Comparison of ENCODE assay signal across 8 cellular contexts in the genomic region with DNA sequence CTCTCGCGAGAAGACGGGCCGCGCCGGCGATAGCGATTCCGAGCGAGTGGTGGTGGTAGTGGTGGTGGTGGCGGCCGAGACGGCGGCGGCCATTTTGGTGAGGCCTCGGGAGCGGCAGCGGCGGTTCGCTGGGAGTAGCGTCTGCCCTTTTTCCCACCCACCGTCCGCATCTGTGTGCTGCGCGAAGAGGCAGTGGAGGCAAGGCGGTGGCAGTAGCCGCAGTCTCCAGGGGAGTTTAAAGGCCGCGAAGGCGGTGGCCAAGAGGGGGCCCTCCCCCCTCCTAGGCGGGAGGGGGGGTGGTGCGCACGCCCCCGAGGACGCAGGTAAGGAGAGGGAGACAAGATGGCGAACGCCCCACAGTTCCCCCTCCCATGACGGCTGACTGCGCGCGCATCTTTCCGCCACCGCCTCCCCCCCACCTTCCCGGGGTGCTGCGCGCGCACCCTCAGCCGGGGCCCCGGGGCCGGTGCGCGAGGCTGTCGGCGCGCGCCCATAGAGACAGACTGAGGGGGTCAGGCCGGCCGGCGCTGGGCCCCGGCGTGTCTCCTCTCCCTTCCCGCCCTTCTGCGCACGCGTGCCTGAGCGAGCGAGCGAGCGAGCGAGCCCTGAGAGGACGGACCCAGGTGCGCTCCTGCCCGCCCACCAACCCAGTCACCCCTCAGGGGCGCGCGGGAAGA. TPM values are rescaled to one million over a fixed set of nuclear protein-coding genes. Genes with fewer than 3 reads are reported as not detected.
DNase-seq lines count a peak whose midpoint lies in the region; ATAC-seq and TF ChIP-seq lines count a peak whose summit lies in the region.

No MANE protein-coding gene starts in this region.

- H3K9me3 Mint-ChIP-seq in naive thymus-derived CD8-positive, alpha-beta T cell: no peaks in the 10 kb centered on the region
- no peaks in the 10 kb centered on the region for H3K9me3 Mint-ChIP-seq in stimulated activated memory B cell treated with anti-CD40 and anti-IgM and Interleukin-4, amounts not matched to agents 10 μg/mL and 1 μg/mL and 100 μg/mL, for 72 hours

- no peaks in the 10 kb centered on the region for H3K27me3 Mint-ChIP-seq in naive thymus-derived CD8-positive, alpha-beta T cell
- no peaks in the 10 kb centered on the region for H3K27me3 Mint-ChIP-seq in stimulated activated memory B cell treated with anti-CD40 and anti-IgM and Interleukin-4, amounts not matched to agents 10 μg/mL and 1 μg/mL and 100 μg/mL, for 72 hours

- peak overlapping the region; percentile 57 to 97 (median 82) for H3K4me3 ChIP-seq in fibroblast of lung (replicated peaks in 1 of 4; ENCODE audit: control extremely low read depth in 1 of 4, insufficient read depth in 1 of 4, low read depth in 3 of 4, low read length in 4 of 4)

- H3K36me3 Mint-ChIP-seq in naive thymus-derived CD8-positive, alpha-beta T cell: peaks cover 0 to 30% (median 5%) of the 10 kb centered on the region in 3 donors
- peaks cover 31% of the 10 kb centered on the region for H3K36me3 Mint-ChIP-seq in stimulated activated memory B cell treated with anti-CD40 and anti-IgM and Interleukin-4, amounts not matched to agents 10 μg/mL and 1 μg/mL and 100 μg/mL, for 72 hours

- H3K4me2 ChIP-seq in fibroblast of lung (ENCODE audit: extremely low read depth, insufficient read depth, low read length): peak overlapping the region; percentile 72

- H3K4me3 Mint-ChIP-seq in naive thymus-derived CD8-positive, alpha-beta T cell: peak overlapping the region; percentile 93 to 98 (median 96)
- peak overlapping the region; percentile 93 for H3K4me3 Mint-ChIP-seq in stimulated activated memory B cell treated with anti-CD40 and anti-IgM and Interleukin-4, amounts not matched to agents 10 μg/mL and 1 μg/mL and 100 μg/mL, for 72 hours

- POLR2A ChIA-PET in naive thymus-derived CD8-positive, alpha-beta T cell (lab: Charles Lee): interaction anchor here (0.7 to 6.0 kb wide), 19 partner anchors 8 to 633 kb away, joined by 3 to 62 read pairs (median 4); partner anchors contain the start of genes ALDOA, FBRS, PHKG2 and PRR14

- ATAC-seq in naive thymus-derived CD8-positive, alpha-beta T cell: peak; percentile 75 to 77
- peak; percentile 88 for ATAC-seq in stimulated activated memory B cell treated with anti-CD40 and anti-IgM and Interleukin-4, amounts not matched to agents 10 μg/mL and 1 μg/mL and 100 μg/mL, for 72 hours

- no peaks in the 10 kb centered on the region for H3K27me3 ChIP-seq in fibroblast of lung (ENCODE audit: control insufficient read depth, insufficient read depth, low read length)

- peak overlapping the region; percentile 66 for H2AFZ ChIP-seq in fibroblast of lung (ENCODE audit: low read length)

- H3K4me1 Mint-ChIP-seq in naive thymus-derived CD8-positive, alpha-beta T cell: peaks cover 14 to 43% (median 40%) of the 10 kb centered on the region in 4 donors
- H3K4me1 Mint-ChIP-seq in stimulated activated memory B cell treated with anti-CD40 and anti-IgM and Interleukin-4, amounts not matched to agents 10 μg/mL and 1 μg/mL and 100 μg/mL, for 72 hours: peaks cover 42% of the 10 kb centered on the region

- no peaks in the 10 kb centered on the region for H4K20me1 ChIP-seq in fibroblast of lung (ENCODE audit: control insufficient read depth, extremely low read depth, insufficient read depth, low read length)

- H3K9me3 ChIP-seq in fibroblast of lung (ENCODE audit: control insufficient read depth, insufficient read depth, low read depth, low read length): no peaks in the 10 kb centered on the region

- H3K27ac ChIP-seq in fibroblast of lung (ENCODE audit: insufficient read depth, low read length): peak overlapping the region; percentile 98

- peaks cover 5% of the 10 kb centered on the region for H3K4me1 ChIP-seq in fibroblast of lung (ENCODE audit: control insufficient read depth, extremely low read depth, insufficient read depth, low read length)

- peaks cover 33% of the 10 kb centered on the region for H3K79me2 ChIP-seq in fibroblast of lung (ENCODE audit: control insufficient read depth, insufficient read depth, low read length)

- H3K36me3 ChIP-seq in fibroblast of lung (ENCODE audit: control insufficient read depth, insufficient read depth, low read length): peaks cover 5% of the 10 kb centered on the region

- peak overlapping the region; percentile 99 to 100 (median 100) for H3K27ac Mint-ChIP-seq in naive thymus-derived CD8-positive, alpha-beta T cell
- H3K27ac Mint-ChIP-seq in stimulated activated memory B cell treated with anti-CD40 and anti-IgM and Interleukin-4, amounts not matched to agents 10 μg/mL and 1 μg/mL and 100 μg/mL, for 72 hours: peak overlapping the region; percentile 99

- DNase-seq in EL (peak; percentile 96), GOT3 (lab: John Stamatoyannopoulos, UW) (peak; percentile 87), LHCN-M2 (ENCODE audit: low read depth) (peak; percentile 96), RKO (ENCODE audit: low spot score) (peak; percentile 87), fibroblast of lung (ENCODE audit: low read depth in 2 of 2) (peak; percentile 93 to 97)
- peak; percentile 98 for DNase-seq in activated T-helper 1 cell treated with anti-CD3 and anti-CD28 coated beads, Interleukin-2, amount 50 U/mL, for 16 hours (ENCODE audit: low read depth in 1 of 2, low spot score in 1 of 2)
- DNase-seq in naive thymus-derived CD8-positive, alpha-beta T cell: peak; percentile 98 to 100 (median 100)

- no peak for TF ChIP-seq CTCF in fibroblast of lung (conservative IDR thresholded peaks at IDR 0.05 in 1 of 2, IDR thresholded peaks at IDR 0.05 in 1 of 2; ENCODE audit: low read depth in 1 of 2, low read length in 2 of 2)

- peak overlapping the region; percentile 100 for H3K9ac ChIP-seq in fibroblast of lung (ENCODE audit: insufficient read depth, low read length)

RNA-seq across cellular contexts. Expression of gene SRCAP, which starts 0.7 kb away (rescaled TPM):
- 10.3 and 16.1 TPM in 2 replicates for total RNA-seq in LHCN-M2 (2014; rRNA removed)
- 13.7 TPM for polyA plus RNA-seq in LHCN-M2 (2012)
- 11.3 and 14.2 TPM in 2 replicates for total RNA-seq in fibroblast of lung
- 3.5 and 6.4 TPM in 2 replicates for polyA plus RNA-seq in fibroblast of lung
- 12.1 and 17.8 TPM in 2 replicates for polyA plus RNA-seq in fibroblast of lung (2012)
- 98.0 and 100 TPM in 2 replicates for polyA minus RNA-seq in fibroblast of lung (ENCODE audit: low replicate concordance)
- total RNA-seq in naive thymus-derived CD8-positive, alpha-beta T cell: 100 to 1,000 TPM; 107 to 110 TPM
- polyA plus RNA-seq in naive thymus-derived CD8-positive, alpha-beta T cell: 10 to 100 TPM in 2 of 3 donors, 1 to 10 TPM in 1; 5.2 to 31.3 (median 14.9) TPM

RNA-seq across cellular contexts. Expression of gene FBRS, which starts 40.0 kb away (rescaled TPM):
- total RNA-seq in LHCN-M2 (2014; rRNA removed): 20.1 and 23.0 TPM in 2 replicates
- polyA plus RNA-seq in LHCN-M2 (2012): 26.8 TPM
- total RNA-seq in fibroblast of lung: 16.7 and 20.8 TPM in 2 replicates
- polyA plus RNA-seq in fibroblast of lung: 5.5 and 8.2 TPM in 2 replicates
- 27.3 and 36.0 TPM in 2 replicates for polyA plus RNA-seq in fibroblast of lung (2012)
- 24.0 and 37.3 TPM in 2 replicates for polyA minus RNA-seq in fibroblast of lung (ENCODE audit: low replicate concordance)
- 100 to 1,000 TPM; 208 to 221 TPM for total RNA-seq in naive thymus-derived CD8-positive, alpha-beta T cell
- 1 to 10 TPM; 3.2 to 8.0 (median 4.4) TPM for polyA plus RNA-seq in naive thymus-derived CD8-positive, alpha-beta T cell

RNA-seq across cellular contexts. Expression of gene PRR14, which starts 47.5 kb away (rescaled TPM):
- 9.3 and 12.7 TPM in 2 replicates for total RNA-seq in LHCN-M2 (2014; rRNA removed)
- 15.4 TPM for polyA plus RNA-seq in LHCN-M2 (2012)
- total RNA-seq in fibroblast of lung: 5.9 and 6.6 TPM in 2 replicates
- polyA plus RNA-seq in fibroblast of lung: 2.5 and 4.7 TPM in 2 replicates
- polyA plus RNA-seq in fibroblast of lung (2012): 13.5 and 28.4 TPM in 2 replicates
- 2.8 and 9.5 TPM in 2 replicates for polyA minus RNA-seq in fibroblast of lung (ENCODE audit: low replicate concordance)
- total RNA-seq in naive thymus-derived CD8-positive, alpha-beta T cell: 10 to 100 TPM; 81.4 to 83.8 TPM
- polyA plus RNA-seq in naive thymus-derived CD8-positive, alpha-beta T cell: 10 to 100 TPM; 13.3 to 22.3 (median 15.3) TPM

RNA-seq across cellular contexts. Expression of gene PHKG2, which starts 49.9 kb away (rescaled TPM):
- total RNA-seq in LHCN-M2 (2014; rRNA removed): 39.8 and 42.3 TPM in 2 replicates
- polyA plus RNA-seq in LHCN-M2 (2012): 27.4 TPM
- 11.8 and 15.4 TPM in 2 replicates for total RNA-seq in fibroblast of lung
- 19.4 and 23.8 TPM in 2 replicates for polyA plus RNA-seq in fibroblast of lung
- polyA plus RNA-seq in fibroblast of lung (2012): 19.2 and 24.2 TPM in 2 replicates
- 31.4 and 31.6 TPM in 2 replicates for polyA minus RNA-seq in fibroblast of lung (ENCODE audit: low replicate concordance)
- total RNA-seq in naive thymus-derived CD8-positive, alpha-beta T cell: 10 to 100 TPM; 50.2 to 53.7 TPM
- 10 to 100 TPM; 39.7 to 43.1 (median 40.6) TPM for polyA plus RNA-seq in naive thymus-derived CD8-positive, alpha-beta T cell

Comparison
In these comparisons a context has a peak if more than half of its experiments do, and no peak if none do; other contexts are left out.
1. Peak in every context shown above with its lines: DNase-seq, ATAC-seq, H3K4me3 ChIP-seq and H3K27ac ChIP-seq.